Comparison of ENCODE assay signal across 7 cellular contexts in genomic region chr2:3847397-3848052, GRCh38.
"Had no signal": no experiment of that assay in that cellular context is flagged by ENCODE, and none has a peak within 500 bp of the region (broad histone marks: within the 10 kb centered on the region; RNA-seq: fewer than 3 reads in every experiment).

No MANE protein-coding gene starts in this region.

- DNase-seq: H9, HCEC 1CT, IMR-90, KG1 had no signal

- H3K4me3 ChIP-seq: GM23338, K562 had no signal

- H3K27ac ChIP-seq: HL-60 had no signal

- ATAC-seq: GM23338, K562 had no signal
